In genomic region chr13:99258210-99258860, GRCh38 we compare ENCODE assay signal across 8 cellular contexts. TPM values are rescaled to one million over a fixed set of nuclear protein-coding genes. Genes with fewer than 3 reads are reported as not detected.
DNase-seq lines count a peak whose midpoint lies in the region; ATAC-seq and TF ChIP-seq lines count a peak whose summit lies in the region.

GPR18 (minus strand) TSS chr13:99258379; CDS start chr13:99255872, 2,507 bp downstream.

- peak within 1 kb of the TSS; percentile 39 to 77 (median 64) for H3K4me3 ChIP-seq in BLaER1 treated with 17β-estradiol and CSF1 and Interleukin-3, amounts not matched to agents 10 nM and 100 nM
- H3K4me3 ChIP-seq in transverse colon, result peak within 1 kb of the TSS in 1 of 4 donors; percentile 16

- peaks cover 66% of the 10 kb centered on the region for H3K4me1 Mint-ChIP-seq in activated CD8-positive, alpha-beta T cell treated with anti-CD3 and anti-CD28 coated beads for 36 hours (ENCODE audit: low read depth)

- H3K36me3 Mint-ChIP-seq in activated CD8-positive, alpha-beta T cell treated with anti-CD3 and anti-CD28 coated beads for 36 hours (ENCODE audit: low read depth), result peaks cover 46% of the 10 kb centered on the region

- H3K9ac ChIP-seq in BLaER1 treated with 17β-estradiol and CSF1 and Interleukin-3, amounts not matched to agents 10 nM and 100 nM, result peak within 1 kb of the TSS; percentile 71 to 89 (median 82)

- peaks cover 17 to 60% (median 43%) of the 10 kb centered on the region in 11 experiments for H3K36me3 ChIP-seq in BLaER1 treated with 17β-estradiol and CSF1 and Interleukin-3, amounts not matched to agents 10 nM and 100 nM
- peaks cover 0 to 6% (median 3%) of the 10 kb centered on the region in 4 donors for H3K36me3 ChIP-seq in transverse colon

- intact Hi-C loops in activated CD8-positive, alpha-beta T cell treated with anti-CD3 and anti-CD28 coated beads for 36 hours (cut with micrococcal nuclease), result loop anchor here (2.0 to 5.0 kb wide), 2 partner anchors 41 to 54 kb away; no protein-coding TSS in a partner anchor
- intact Hi-C loops in transverse colon (cut with DNase I; ENCODE audit: low total_unique reads), result no loop called here
- intact Hi-C loops in cardiac septum (cut with DNase I), result no loop called here

- no peaks in the 10 kb centered on the region for H3K9me3 Mint-ChIP-seq in activated CD8-positive, alpha-beta T cell treated with anti-CD3 and anti-CD28 coated beads for 36 hours

- DNase-seq in activated CD8-positive, alpha-beta T cell treated with anti-CD3 and anti-CD28 coated beads for 36 hours, result peak; percentile 66
- DNase-seq in transverse colon (no peak), mesenteric fat pad (ENCODE audit: low spot score) (no peak), cortex of kidney (lab: John Stamatoyannopoulos, UW) (no peak), cardiac septum (ENCODE audit: low spot score) (no peak)

- peaks cover 0 to 5% (median 0%) of the 10 kb centered on the region in 11 experiments; a peak in 2 of 22 replicates for H4K20me1 ChIP-seq in BLaER1 treated with 17β-estradiol and CSF1 and Interleukin-3, amounts not matched to agents 10 nM and 100 nM

- WGBS in transverse colon (ENCODE audit: low coverage in 1 of 2), 2 donors, result 63 to 83% methylated on average over 4 of the region's 4 CpGs

- peak within 1 kb of the TSS; percentile 60 to 96 (median 89) for H3K27ac ChIP-seq in BLaER1 treated with 17β-estradiol and CSF1 and Interleukin-3, amounts not matched to agents 10 nM and 100 nM
- H3K27ac ChIP-seq in transverse colon, result peak within 1 kb of the TSS; percentile 5 to 64 (median 36)

- TF ChIP-seq POLR2A in transverse colon (IDR thresholded peaks at IDR 0.05), result peak; percentile 57

- no peaks in the 10 kb centered on the region for H3K27me3 Mint-ChIP-seq in activated CD8-positive, alpha-beta T cell treated with anti-CD3 and anti-CD28 coated beads for 36 hours

- TF ChIP-seq CTCF in activated CD8-positive, alpha-beta T cell treated with anti-CD3 and anti-CD28 coated beads for 36 hours (IDR thresholded peaks at IDR 0.05), result no peak
- TF ChIP-seq CTCF in transverse colon (IDR thresholded peaks at IDR 0.05), result no peak

- peak within 1 kb of the TSS; percentile 84 for H3K4me3 Mint-ChIP-seq in activated CD8-positive, alpha-beta T cell treated with anti-CD3 and anti-CD28 coated beads for 36 hours

- H3K9me3 ChIP-seq in BLaER1 treated with 17β-estradiol and CSF1 and Interleukin-3, amounts not matched to agents 10 nM and 100 nM (replicated peaks in 1 of 11), result peaks cover 0 to 11% (median 0%) of the 10 kb centered on the region in 11 experiments; a peak in 5 of 22 replicates
- H3K9me3 ChIP-seq in transverse colon, result no peaks in the 10 kb centered on the region

- H3K4me1 ChIP-seq in BLaER1 treated with 17β-estradiol and CSF1 and Interleukin-3, amounts not matched to agents 10 nM and 100 nM, result peaks cover 66 to 92% (median 87%) of the 10 kb centered on the region in 10 experiments
- peaks cover 0 to 6% (median 3%) of the 10 kb centered on the region in 4 donors for H3K4me1 ChIP-seq in transverse colon

- POLR2A ChIA-PET in activated CD8-positive, alpha-beta T cell treated with anti-CD3 and anti-CD28 coated beads for 36 hours (lab: Charles Lee), result interaction anchor here (0.6 to 2.0 kb wide), 11 partner anchors 9 to 84 kb away, joined by 3 to 22 read pairs (median 3); partner anchors contain the start of gene UBAC2

- H3K4me2 ChIP-seq in BLaER1 treated with 17β-estradiol and CSF1 and Interleukin-3, amounts not matched to agents 10 nM and 100 nM, result peak within 1 kb of the TSS; percentile 69 to 97 (median 86)

- no peak for TF ChIP-seq EP300 in transverse colon (IDR thresholded peaks at IDR 0.05; ENCODE audit: low read depth)

- peak within 1 kb of the TSS; percentile 98 for H3K27ac Mint-ChIP-seq in activated CD8-positive, alpha-beta T cell treated with anti-CD3 and anti-CD28 coated beads for 36 hours

- in situ Hi-C loops in transverse colon (cut with MboI; ENCODE audit: low pct_ligation_motif_present in 1 of 4, low pct_unique_long_range_greater_than_20kb in 1 of 4, low sequenced_read_pairs in 3 of 4), result no loop called here

- ATAC-seq in GM19395 (IDR thresholded peaks at IDR 0.05; ENCODE audit: unreplicated experiment) (peak; percentile 92), HG03196 (IDR thresholded peaks at IDR 0.05; ENCODE audit: unreplicated experiment) (peak; percentile 87)
- peak; percentile 74 for ATAC-seq in activated CD8-positive, alpha-beta T cell treated with anti-CD3 and anti-CD28 coated beads for 36 hours

- no peaks in the 10 kb centered on the region for H3K27me3 ChIP-seq in BLaER1 treated with 17β-estradiol and CSF1 and Interleukin-3, amounts not matched to agents 10 nM and 100 nM
- no peaks in the 10 kb centered on the region for H3K27me3 ChIP-seq in transverse colon

- CTCF ChIA-PET in activated CD8-positive, alpha-beta T cell treated with anti-CD3 and anti-CD28 coated beads for 36 hours (lab: Charles Lee), result interaction anchor here (0.7 to 4.1 kb wide), 11 partner anchors 10 to 167 kb away, joined by 3 to 44 read pairs (median 4); partner anchors contain the start of gene UBAC2

RNA-seq across cellular contexts. Expression of gene GPR18, which starts in this region (rescaled TPM):
- total RNA-seq in activated CD8-positive, alpha-beta T cell treated with anti-CD3 and anti-CD28 coated beads for 36 hours, result 10 to 100 TPM; 11.4 to 11.6 TPM
- total RNA-seq in transverse colon (under 1 TPM in 2 of 4 donors, not detected in 2; 0.41 to 0.48 TPM), mesenteric fat pad (not detected), cardiac septum (not detected)

Comparison
In these comparisons a context has a peak if more than half of its experiments do, and no peak if none do; other contexts are left out.
1. RNA of gene GPR18 (total RNA-seq): 11.4 to 11.6 TPM in activated CD8-positive, alpha-beta T cell treated with anti-CD3 and anti-CD28 coated beads for 36 hours; 0.41 to 0.48 TPM in transverse colon, not detected in mesenteric fat pad (single experiment) and not detected in cardiac septum (single experiment); every median in the first group is over 4 times any median in the second.
2. Peak in every context shown above with its lines, with median percentiles within 50 percentile points of each other: ATAC-seq.